8 cellular contexts compared by ENCODE assay signal in the genomic region with DNA sequence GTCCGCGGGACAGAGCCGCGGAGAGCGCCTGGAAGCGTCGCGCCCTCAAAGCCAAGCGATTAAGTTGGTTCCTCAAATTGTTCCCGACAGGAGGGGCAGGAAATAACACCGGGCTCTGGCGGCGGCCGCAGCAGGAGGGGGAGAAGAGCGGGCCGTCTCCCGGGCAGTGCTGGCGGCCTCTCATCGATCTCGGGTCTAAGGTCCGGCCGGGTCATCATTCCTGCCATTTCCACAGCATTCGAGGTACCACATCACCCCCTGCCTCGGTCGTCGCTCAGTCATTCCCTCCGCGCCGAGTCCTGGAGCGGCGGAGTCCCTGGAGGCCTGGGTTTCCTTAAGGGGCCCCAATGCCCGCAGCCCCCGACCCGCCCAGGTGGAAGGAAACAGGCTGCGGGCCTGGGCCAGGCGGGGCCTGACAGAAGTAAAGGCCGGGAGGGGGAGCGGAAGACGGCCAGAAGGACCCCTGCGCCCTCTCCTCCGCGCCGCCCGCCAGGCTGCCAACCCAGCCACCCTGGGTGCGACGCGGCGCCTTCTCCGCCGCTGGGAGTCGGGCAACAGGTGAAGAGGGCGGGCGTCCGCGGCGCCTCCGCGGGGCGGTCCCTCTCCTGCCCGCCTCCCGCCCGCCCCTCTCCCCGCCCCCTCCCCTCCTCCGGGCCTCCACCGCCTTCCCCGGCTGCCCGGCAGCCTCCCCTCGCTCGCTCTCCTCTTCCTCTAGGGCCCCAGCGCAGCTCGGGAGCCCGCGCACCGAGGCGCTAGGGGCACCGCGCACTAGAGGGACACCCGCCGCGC. TPM values are rescaled to one million over a fixed set of nuclear protein-coding genes. Genes with fewer than 3 reads are reported as not detected.
DNase-seq lines count a peak whose midpoint lies in the region; ATAC-seq, FAIRE-seq and TF ChIP-seq lines count a peak whose summit lies in the region.

TSS of gene CMTM8 (plus strand) at position 654 of the 789 bp plus-strand sequence. CDS start 293 bp downstream, outside the sequence.

- peak; percentile 59 for ATAC-seq in GM19395 (IDR thresholded peaks at IDR 0.05; ENCODE audit: unreplicated experiment)
- ATAC-seq in GM12878, result peak; percentile 84
- no peak for ATAC-seq in HG02981 (IDR thresholded peaks at IDR 0.05; ENCODE audit: unreplicated experiment)

- FAIRE-seq in GM12878 (lab: Jason Lieb, UNC), result no peak

- in situ Hi-C loops in GM12878 (cut with MboI), result no loop called here

- intact Hi-C loops in GM12878 (cut with micrococcal nuclease; ENCODE audit: unreplicated experiment), result no loop called here

- peaks cover 2% of the 10 kb centered on the region for H3K36me3 Mint-ChIP-seq in T-helper 2 cell treated with Interferon-gamma antibody and Interleukin-4, amounts not matched to agents 5 μg/mL and 100 μg/mL, for 36 hours (ENCODE audit: low read depth)

- H3K27me3 ChIP-seq in MM.1S (replicated peaks; ENCODE audit: insufficient read depth, low read length) (peaks cover 5% of the 10 kb centered on the region), GM12878 (replicated peaks in 1 of 2; ENCODE audit: control insufficient read depth in 2 of 2, insufficient read depth in 2 of 2, low read length in 1 of 2) (peaks cover 12 to 13% of the 10 kb centered on the region in 2 experiments)

- no peaks in the 10 kb centered on the region for H4K20me1 ChIP-seq in MM.1S (ENCODE audit: insufficient read depth, low read length)
- H4K20me1 ChIP-seq in GM12878 (ENCODE audit: control insufficient read depth, insufficient read depth), result no peaks in the 10 kb centered on the region

- 12% methylated on average over 48 of the region's 80 CpGs for WGBS in GM12878 (ENCODE audit: insufficient coverage, insufficient replicate concordance, low lambda C conversion rate, missing lambda C conversion rate)

- no peak for TF ChIP-seq POLR2A in GM12878 (IDR thresholded peaks at IDR 0.05; ENCODE audit: low read depth, low read length)

- peaks cover 8% of the 10 kb centered on the region for H3K4me1 ChIP-seq in MM.1S (ENCODE audit: low read length)
- H3K4me1 ChIP-seq in GM12878 (ENCODE audit: control insufficient read depth, insufficient read depth, low read length), result no peaks in the 10 kb centered on the region

- H3K27ac ChIP-seq in MM.1S (ENCODE audit: low read length) (no peak within 1 kb of the TSS), GM12878 (ENCODE audit: control insufficient read depth, insufficient read depth) (no peak within 1 kb of the TSS)

- H3K4me3 ChIP-seq in MM.1S (ENCODE audit: low read length) (peak within 1 kb of the TSS; percentile 79), GM12878 (peak within 1 kb of the TSS; percentile 31)

- RAD21 ChIA-PET in GM12878 (lab: Charles Lee; ENCODE audit: unreplicated experiment), result no interaction called here

- TF ChIP-seq CTCF in MM.1S (IDR thresholded peaks at IDR 0.05; ENCODE audit: low read length) (no peak), GM12878 (IDR thresholded peaks at IDR 0.05 in 2 of 3, conservative IDR thresholded peaks at IDR 0.05 in 1 of 3; ENCODE audit: control insufficient read depth in 2 of 3, extremely low read depth in 1 of 3, insufficient read depth in 1 of 3, low read depth in 3 of 3, low read length in 3 of 3) (no peak)

- BruUV-seq in GM12878 (replicated peaks; lab: Mats Ljungman, UMichigan), result no TSS peak

- no peaks in the 10 kb centered on the region for H3K9me3 ChIP-seq in MM.1S (replicated peaks; ENCODE audit: insufficient read depth, low read length)
- no peaks in the 10 kb centered on the region; the same call in 2 of the 3 replicates for H3K9me3 ChIP-seq in GM12878 (replicated peaks; ENCODE audit: control insufficient read depth, insufficient read depth, low read length)

- peaks cover 16% of the 10 kb centered on the region for H3K9me3 Mint-ChIP-seq in T-helper 2 cell treated with Interferon-gamma antibody and Interleukin-4, amounts not matched to agents 5 μg/mL and 100 μg/mL, for 36 hours

- H3F3A ChIP-seq in MM.1S (ENCODE audit: insufficient read depth, low read length), result no peaks in the 10 kb centered on the region

- H2AFZ ChIP-seq in MM.1S (ENCODE audit: low read length), result peak within 1 kb of the TSS; percentile 90
- H2AFZ ChIP-seq in GM12878 (ENCODE audit: control insufficient read depth, low read depth, low read length), result peak within 1 kb of the TSS; percentile 38

- TF ChIP-seq RAD21 in GM12878 (IDR thresholded peaks at IDR 0.05; ENCODE audit: insufficient read depth, low read depth, low read length), result no peak

- H3K9ac ChIP-seq in MM.1S (ENCODE audit: low read length) (peak within 1 kb of the TSS; percentile 49; the same call in 1 of the 2 replicates), GM12878 (ENCODE audit: control insufficient read depth, insufficient read depth, low read length) (no peak within 1 kb of the TSS; the same call in 1 of the 2 replicates)

- SMC1A ChIA-PET in GM12878 (lab: Charles Lee; ENCODE audit: uncharacterized antibody, unreplicated experiment), result no interaction called here

- H3K4me1 Mint-ChIP-seq in T-helper 2 cell treated with Interferon-gamma antibody and Interleukin-4, amounts not matched to agents 5 μg/mL and 100 μg/mL, for 36 hours (ENCODE audit: low read depth), result peaks cover 24% of the 10 kb centered on the region

- TF ChIP-seq EP300 in GM12878 (IDR thresholded peaks at IDR 0.05; ENCODE audit: borderline replicate concordance in 1 of 2, control insufficient read depth in 1 of 2, low read depth in 2 of 2, low read length in 2 of 2), result no peak

- H3K27ac Mint-ChIP-seq in T-helper 2 cell treated with Interferon-gamma antibody and Interleukin-4, amounts not matched to agents 5 μg/mL and 100 μg/mL, for 36 hours, result peak within 1 kb of the TSS; percentile 29

- peaks cover 32% of the 10 kb centered on the region for H3K27me3 Mint-ChIP-seq in T-helper 2 cell treated with Interferon-gamma antibody and Interleukin-4, amounts not matched to agents 5 μg/mL and 100 μg/mL, for 36 hours (ENCODE audit: low read depth)

- no peaks in the 10 kb centered on the region for H3K9me2 ChIP-seq in MM.1S (replicated peaks; ENCODE audit: insufficient read depth, low read length)

- H3K36me3 ChIP-seq in MM.1S (replicated peaks; ENCODE audit: insufficient read depth, low read length) (no peaks in the 10 kb centered on the region), GM12878 (ENCODE audit: control insufficient read depth in 2 of 2, insufficient read depth in 2 of 2, low read length in 1 of 2) (no peaks in the 10 kb centered on the region)

- POLR2A ChIA-PET in GM12878 (lab: Charles Lee), result no interaction called here

- CTCF ChIA-PET in GM12878 (lab: Yijun Ruan, JAX), result no interaction called here

- DNase-seq in AG20443 (ENCODE audit: low spot score), result peak; percentile 40
- DNase-seq in MM.1S, result peak; percentile 74
- DNase-seq in T-helper 2 cell treated with Interferon-gamma antibody and Interleukin-4, amounts not matched to agents 5 μg/mL and 100 μg/mL, for 36 hours (ENCODE audit: low spot score), result peak; percentile 52
- no peak for DNase-seq in GM12878 (ENCODE audit: low read depth, low spot score)
- peak; percentile 89 for DNase-seq in iPS-NIHi7 (ENCODE audit: extremely low spot score)
- DNase-seq in stimulated activated CD4-positive, alpha-beta T cell treated with anti-CD3 and anti-CD28 coated beads, Interleukin-15, amount 100 ng/mL, for 24 hours, result peak; percentile 80

- H3K4me2 ChIP-seq in MM.1S (ENCODE audit: low read depth, low read length), result peak within 1 kb of the TSS; percentile 89
- H3K4me2 ChIP-seq in GM12878 (ENCODE audit: control insufficient read depth, insufficient read depth), result peak within 1 kb of the TSS; percentile 91

- no peaks in the 10 kb centered on the region for H3K79me2 ChIP-seq in MM.1S (ENCODE audit: low read length)
- H3K79me2 ChIP-seq in GM12878 (ENCODE audit: control insufficient read depth, insufficient read depth, low read length), result no peaks in the 10 kb centered on the region

- H3K4me3 Mint-ChIP-seq in T-helper 2 cell treated with Interferon-gamma antibody and Interleukin-4, amounts not matched to agents 5 μg/mL and 100 μg/mL, for 36 hours, result peak within 1 kb of the TSS; percentile 85

TF ChIP-seq in GM12878, 131 proteins besides CTCF, POLR2A, EP300 and RAD21 (continues in another document):
- TF ChIP-seq HDAC6 (IDR thresholded peaks at IDR 0.05; ENCODE audit: unreplicated experiment), result peak; percentile 79
- TF ChIP-seq ZZZ3 (IDR thresholded peaks at IDR 0.05; ENCODE audit: control insufficient read depth, insufficient read length, low read depth), result no peak
- TF ChIP-seq KAT2A (conservative IDR thresholded peaks at IDR 0.05; ENCODE audit: control insufficient read depth, low read depth, low read length), result no peak

RNA-seq across cellular contexts. Expression of gene CMTM8, which starts in this region (rescaled TPM):
- not detected in 2 replicates for total RNA-seq in GM12878 (2013; cell fraction: nucleolus; rRNA removed)
- total RNA-seq in GM12878 (2014; rRNA removed) (0.23 TPM in 1 of 2 replicates, not detected in the other), GM12878 (2014; rRNA removed; fragmentation: Illumina TruSeq; extraction: Trizol) (not detected in 2 replicates), GM12878 (2021) (not detected in 2 replicates)
- polyA plus RNA-seq in GM12878 (2011; ENCODE audit: low read depth), result not detected
- polyA plus RNA-seq in GM12878 (2011; rRNA removed) (0.07 and 0.11 TPM in 2 replicates), GM12878 (2014; fragmentation: Illumina TruSeq; extraction: Trizol) (not detected in 2 replicates), GM12878 (2014; fragmentation: Nextera tagmentation; extraction: Ambion mirVana) (not detected), GM12878 (2014; rRNA removed) (not detected in 2 replicates), GM12878 (2016; fragmentation: Nextera tagmentation; extraction: Ambion mirVana) (not detected)
- polyA plus RNA-seq in GM12878 (2011; cell fraction: cytosol; rRNA removed), result 0.19 and 0.22 TPM in 2 replicates
- polyA plus RNA-seq in GM12878 (2011; cell fraction: nucleus; rRNA removed), result 0.15 TPM in 1 of 2 replicates, not detected in the other
- not detected in 2 replicates for polyA plus RNA-seq in GM12878 (2012)
- polyA minus RNA-seq in GM12878 (2011; rRNA and poly(A)+ RNA removed), result 0.15 and 0.22 TPM in 2 replicates
- not detected in 2 replicates for polyA minus RNA-seq in GM12878 (2011; cell fraction: cytosol; rRNA and poly(A)+ RNA removed)
- polyA minus RNA-seq in GM12878 (2011; cell fraction: nucleus; rRNA and poly(A)+ RNA removed), result not detected in 2 replicates

Comparison
In these comparisons a context has a peak if more than half of its experiments do, and no peak if none do; other contexts are left out.
1. Peak in ATAC-seq, H3K4me3 ChIP-seq and H3K4me2 ChIP-seq in GM12878; RNA of the gene not detected or under 1 TPM.